Comparison of ENCODE assay signal across 9 cellular contexts in the genomic region with DNA sequence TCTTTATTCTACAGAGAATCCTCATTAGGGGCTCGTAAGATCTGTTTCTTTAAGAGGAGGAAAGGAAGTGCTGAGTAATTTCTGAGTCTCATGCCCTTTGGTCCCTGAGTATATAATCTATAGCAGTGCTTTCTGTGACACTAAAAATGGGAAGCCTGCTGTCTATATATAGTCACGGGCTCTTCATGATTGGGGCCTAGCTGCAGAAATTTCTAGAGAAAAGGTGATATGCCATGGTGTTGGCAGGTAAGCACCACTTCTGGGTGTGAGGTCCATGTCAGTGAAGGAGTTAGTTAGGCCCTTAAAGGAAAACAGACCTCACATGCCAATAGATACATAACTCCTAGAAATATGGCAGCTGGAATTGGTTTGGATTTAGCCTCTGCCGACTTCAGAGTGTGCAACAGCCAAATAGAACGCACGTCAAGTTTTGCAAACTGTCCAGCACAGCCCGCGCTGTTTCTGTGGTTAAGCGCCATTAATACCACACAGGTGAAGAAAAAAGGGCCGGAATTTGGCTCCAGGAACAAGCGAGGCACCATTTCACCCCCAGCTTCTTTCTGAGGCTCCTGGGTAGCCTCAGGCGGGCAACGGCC.
DNase-seq lines count a peak whose midpoint lies in the region; ATAC-seq and TF ChIP-seq lines count a peak whose summit lies in the region.
"Had no signal": no experiment of that assay in that cellular context is flagged by ENCODE, and none has a peak within 500 bp of the region (broad histone marks: within the 10 kb centered on the region; RNA-seq: fewer than 3 reads in every experiment).

No MANE protein-coding gene starts in this region.

- DNase-seq in MV-4-11 (lab: John Stamatoyannopoulos, UW) (peak; percentile 75), endodermal cell (no peak), middle frontal gyrus (ENCODE audit: extremely low spot score, low spot score) (no peak)
- DNase-seq: activated naive CD8-positive, alpha-beta T cell treated with anti-CD3 and anti-CD28 coated beads, Interleukin-2, amount 50 U/mL, for 24 hours had no signal

- no peak for TF ChIP-seq CTCF in C4-2B (conservative IDR thresholded peaks at IDR 0.05)
- TF ChIP-seq CTCF in endodermal cell (conservative IDR thresholded peaks at IDR 0.05) = no peak

- H3K9me3 ChIP-seq in endodermal cell (ENCODE audit: control insufficient read depth, low read length) (no peaks in the 10 kb centered on the region), neuron (ENCODE audit: low read length) (no peaks in the 10 kb centered on the region)

- WGBS in endodermal cell (ENCODE audit: insufficient coverage in 1 of 2, insufficient read length in 1 of 2), 2 experiments = 61% methylated on average over 11 to 12 of the region's 12 CpGs

- H3K4me1 Mint-ChIP-seq in endodermal cell = peaks cover 34% of the 10 kb centered on the region

- H3K4me1 ChIP-seq in endodermal cell (ENCODE audit: control insufficient read depth, insufficient read depth, low read length) = peaks cover 3% of the 10 kb centered on the region
- peaks cover 34% of the 10 kb centered on the region for H3K4me1 ChIP-seq in neuron (ENCODE audit: insufficient read depth, low read length)

- H3K27ac ChIP-seq in C4-2B (peak overlapping the region; percentile 93), endodermal cell (ENCODE audit: low read depth, low read length) (no peak overlapping the region)

- no peak for ATAC-seq in HG02938 (IDR thresholded peaks at IDR 0.05; ENCODE audit: unreplicated experiment)
- no peak for ATAC-seq in HG03139 (IDR thresholded peaks at IDR 0.05; ENCODE audit: unreplicated experiment)
- no peak for ATAC-seq in GM19324 (IDR thresholded peaks at IDR 0.05; ENCODE audit: low FRiP score, unreplicated experiment)
- ATAC-seq: activated naive CD8-positive, alpha-beta T cell treated with anti-CD3 and anti-CD28 coated beads, Interleukin-2, amount 50 U/mL, for 24 hours had no signal

- H3K36me3 ChIP-seq in endodermal cell (ENCODE audit: control insufficient read depth, insufficient read depth, low read length) = no peaks in the 10 kb centered on the region
- no peaks in the 10 kb centered on the region for H3K36me3 ChIP-seq in neuron (ENCODE audit: insufficient read depth, low read length)

- H3K36me3 Mint-ChIP-seq in endodermal cell (ENCODE audit: low read depth) = no peaks in the 10 kb centered on the region

- H3K4me3 ChIP-seq in endodermal cell (ENCODE audit: low read length) (peak overlapping the region; percentile 84), neuron (ENCODE audit: low read length) (peak overlapping the region; percentile 69)

- no peaks in the 10 kb centered on the region for H3K9me3 Mint-ChIP-seq in endodermal cell
- H3K9me3 Mint-ChIP-seq: activated naive CD8-positive, alpha-beta T cell treated with anti-CD3 and anti-CD28 coated beads, Interleukin-2, amount 50 U/mL, for 24 hours had no signal

- H2AFZ ChIP-seq in neuron (ENCODE audit: low read depth, low read length) = peak overlapping the region; percentile 81

- peak overlapping the region; percentile 67 for H3K4me3 Mint-ChIP-seq in endodermal cell
- H3K4me3 Mint-ChIP-seq: activated naive CD8-positive, alpha-beta T cell treated with anti-CD3 and anti-CD28 coated beads, Interleukin-2, amount 50 U/mL, for 24 hours had no signal

- H3K27me3 Mint-ChIP-seq in endodermal cell (ENCODE audit: insufficient read depth) = peaks cover 3% of the 10 kb centered on the region

- H3K27ac Mint-ChIP-seq in endodermal cell = peak overlapping the region; percentile 93
- H3K27ac Mint-ChIP-seq: activated naive CD8-positive, alpha-beta T cell treated with anti-CD3 and anti-CD28 coated beads, Interleukin-2, amount 50 U/mL, for 24 hours had no signal

- H3K9ac ChIP-seq in endodermal cell (ENCODE audit: extremely low read depth, low read length, poor library complexity, severe bottlenecking) = peak overlapping the region; percentile 95

- H3K27me3 ChIP-seq in endodermal cell (ENCODE audit: control insufficient read depth, insufficient read depth, low read length, poor library complexity, severe bottlenecking) (no peaks in the 10 kb centered on the region), neuron (ENCODE audit: insufficient read depth, low read length) (no peaks in the 10 kb centered on the region)
